12 cellular contexts compared by ENCODE assay signal in genomic region chr10:12719365-12719764, GRCh38.
DNase-seq lines count a peak whose midpoint lies in the region; ATAC-seq and TF ChIP-seq lines count a peak whose summit lies in the region.
"Had no signal": no experiment of that assay in that cellular context is flagged by ENCODE, and none has a peak within 500 bp of the region (broad histone marks: within the 10 kb centered on the region; RNA-seq: fewer than 3 reads in every experiment).

No MANE protein-coding gene starts in this region.

- peak overlapping the region; percentile 82 for H3K27ac Mint-ChIP-seq in activated CD4-positive, alpha-beta memory T cell treated with anti-CD3 and anti-CD28 coated beads for 36 hours
- no peak overlapping the region for H3K27ac Mint-ChIP-seq in activated CD4-positive, alpha-beta memory T cell treated with anti-CD3 and anti-CD28 coated beads, Interleukin-2, amount 10 ng/mL, durations not matched to agents 7 days and 5 days
- peak overlapping the region; percentile 77 for H3K27ac Mint-ChIP-seq in activated T-helper 17 cell treated with anti-CD3 and anti-CD28 coated beads, Interleukin-2, amount 50 U/mL, for 72 hours
- H3K27ac Mint-ChIP-seq in naive thymus-derived CD8-positive, alpha-beta T cell, result no peak overlapping the region

- peak; percentile 65 for DNase-seq in activated CD4-positive, alpha-beta memory T cell treated with anti-CD3 and anti-CD28 coated beads for 36 hours
- no peak for DNase-seq in activated CD4-positive, alpha-beta memory T cell treated with anti-CD3 and anti-CD28 coated beads, Interleukin-2, amount 10 ng/mL, durations not matched to agents 7 days and 5 days
- DNase-seq in right cardiac atrium (peak; percentile 49 to 79 (median 65)), suprapubic skin (ENCODE audit: low spot score in 2 of 2) (no peak), ovary (no peak), superior temporal gyrus (ENCODE audit: extremely low spot score) (no peak)
- DNase-seq in naive thymus-derived CD8-positive, alpha-beta T cell, result no peak
- DNase-seq: activated gamma-delta T cell treated with Interleukin-2 at 50 U/mL for 16 hours; effector memory CD8-positive, alpha-beta T cell; NCI-H1092 had no signal

- no peak for TF ChIP-seq CTCF in suprapubic skin (IDR thresholded peaks at IDR 0.05)
- TF ChIP-seq CTCF in ovary (IDR thresholded peaks at IDR 0.05), result no peak

- H3K4me3 ChIP-seq in right cardiac atrium (ENCODE audit: low read length), result no peak overlapping the region
- no peak overlapping the region for H3K4me3 ChIP-seq in suprapubic skin
- no peak overlapping the region for H3K4me3 ChIP-seq in ovary
- H3K4me3 ChIP-seq: HAP-1 had no signal

- no peaks in the 10 kb centered on the region for H3K9me3 Mint-ChIP-seq in activated CD4-positive, alpha-beta memory T cell treated with anti-CD3 and anti-CD28 coated beads for 36 hours
- H3K9me3 Mint-ChIP-seq in activated CD4-positive, alpha-beta memory T cell treated with anti-CD3 and anti-CD28 coated beads, Interleukin-2, amount 10 ng/mL, durations not matched to agents 7 days and 5 days, result peaks cover 2% of the 10 kb centered on the region
- no peaks in the 10 kb centered on the region for H3K9me3 Mint-ChIP-seq in activated T-helper 17 cell treated with anti-CD3 and anti-CD28 coated beads, Interleukin-2, amount 50 U/mL, for 72 hours
- H3K9me3 Mint-ChIP-seq in naive thymus-derived CD8-positive, alpha-beta T cell, result no peaks in the 10 kb centered on the region
- H3K9me3 Mint-ChIP-seq: effector memory CD8-positive, alpha-beta T cell had no signal

- H3K36me3 Mint-ChIP-seq in activated CD4-positive, alpha-beta memory T cell treated with anti-CD3 and anti-CD28 coated beads for 36 hours, result no peaks in the 10 kb centered on the region
- peaks cover 12% of the 10 kb centered on the region for H3K36me3 Mint-ChIP-seq in activated CD4-positive, alpha-beta memory T cell treated with anti-CD3 and anti-CD28 coated beads, Interleukin-2, amount 10 ng/mL, durations not matched to agents 7 days and 5 days (ENCODE audit: low read depth)
- H3K36me3 Mint-ChIP-seq in activated T-helper 17 cell treated with anti-CD3 and anti-CD28 coated beads, Interleukin-2, amount 50 U/mL, for 72 hours (ENCODE audit: low read depth), result no peaks in the 10 kb centered on the region
- peaks cover 0 to 9% (median 3%) of the 10 kb centered on the region in 3 donors for H3K36me3 Mint-ChIP-seq in naive thymus-derived CD8-positive, alpha-beta T cell

- TF ChIP-seq POLR2A in suprapubic skin (IDR thresholded peaks at IDR 0.05), result no peak
- no peak for TF ChIP-seq POLR2A in ovary (IDR thresholded peaks at IDR 0.05)

- POLR2A ChIA-PET in activated CD4-positive, alpha-beta memory T cell treated with anti-CD3 and anti-CD28 coated beads for 36 hours (lab: Charles Lee), result interaction anchor here (2.2 kb wide), 1 partner anchor 10 kb away, joined by 7 read pairs; no protein-coding TSS in a partner anchor
- POLR2A ChIA-PET in activated CD4-positive, alpha-beta memory T cell treated with anti-CD3 and anti-CD28 coated beads, Interleukin-2, amount 10 ng/mL, durations not matched to agents 7 days and 5 days (lab: Charles Lee), result no interaction called here
- POLR2A ChIA-PET in naive thymus-derived CD8-positive, alpha-beta T cell (lab: Charles Lee), result no interaction called here

- H3K4me1 ChIP-seq in right cardiac atrium (ENCODE audit: control insufficient read depth, insufficient read depth, low read length) (peaks cover 13% of the 10 kb centered on the region), suprapubic skin (peaks cover 29% of the 10 kb centered on the region), ovary (ENCODE audit: insufficient read depth) (no peaks in the 10 kb centered on the region)

- intact Hi-C loops in activated CD4-positive, alpha-beta memory T cell treated with anti-CD3 and anti-CD28 coated beads for 36 hours (cut with micrococcal nuclease), result no loop called here
- intact Hi-C loops in right cardiac atrium (cut with DNase I), result loop anchor here in 2 of 4 donors (5.0 to 10.0 kb wide), 3 partner anchors 183 to 355 kb away; no protein-coding TSS in a partner anchor
- intact Hi-C loops in ovary (cut with DNase I), result loop anchor here (5.0 to 10.0 kb wide), 4 partner anchors 183 to 455 kb away; no protein-coding TSS in a partner anchor

- H3K4me3 Mint-ChIP-seq in activated CD4-positive, alpha-beta memory T cell treated with anti-CD3 and anti-CD28 coated beads for 36 hours, result no peak overlapping the region
- no peak overlapping the region for H3K4me3 Mint-ChIP-seq in activated CD4-positive, alpha-beta memory T cell treated with anti-CD3 and anti-CD28 coated beads, Interleukin-2, amount 10 ng/mL, durations not matched to agents 7 days and 5 days
- peak overlapping the region; percentile 52 for H3K4me3 Mint-ChIP-seq in activated T-helper 17 cell treated with anti-CD3 and anti-CD28 coated beads, Interleukin-2, amount 50 U/mL, for 72 hours
- H3K4me3 Mint-ChIP-seq in naive thymus-derived CD8-positive, alpha-beta T cell, result no peak overlapping the region
- H3K4me3 Mint-ChIP-seq: effector memory CD8-positive, alpha-beta T cell had no signal

- peaks cover 40% of the 10 kb centered on the region for H3K4me1 Mint-ChIP-seq in activated CD4-positive, alpha-beta memory T cell treated with anti-CD3 and anti-CD28 coated beads for 36 hours (ENCODE audit: low read depth)
- H3K4me1 Mint-ChIP-seq in activated CD4-positive, alpha-beta memory T cell treated with anti-CD3 and anti-CD28 coated beads, Interleukin-2, amount 10 ng/mL, durations not matched to agents 7 days and 5 days, result peaks cover 20% of the 10 kb centered on the region
- peaks cover 15% of the 10 kb centered on the region for H3K4me1 Mint-ChIP-seq in activated T-helper 17 cell treated with anti-CD3 and anti-CD28 coated beads, Interleukin-2, amount 50 U/mL, for 72 hours
- peaks cover 4 to 15% (median 10%) of the 10 kb centered on the region in 4 donors for H3K4me1 Mint-ChIP-seq in naive thymus-derived CD8-positive, alpha-beta T cell

- no peak overlapping the region for H3K27ac ChIP-seq in right cardiac atrium (ENCODE audit: low read length)
- peak overlapping the region; percentile 55 for H3K27ac ChIP-seq in suprapubic skin
- H3K27ac ChIP-seq in ovary, result no peak overlapping the region

- TF ChIP-seq EP300 in suprapubic skin (IDR thresholded peaks at IDR 0.05), result no peak
- no peak for TF ChIP-seq EP300 in ovary (IDR thresholded peaks at IDR 0.05)

- H3K27me3 ChIP-seq in right cardiac atrium (ENCODE audit: control insufficient read depth, insufficient read depth) (no peaks in the 10 kb centered on the region), suprapubic skin (no peaks in the 10 kb centered on the region), ovary (no peaks in the 10 kb centered on the region)

- 73% methylated on average over 2 of the region's 2 CpGs for WGBS in right cardiac atrium
- WGBS in suprapubic skin, result 34% methylated on average over 2 of the region's 2 CpGs
- WGBS in ovary, 3 donors, result 87 to 91% (median 88%) methylated on average over 2 of the region's 2 CpGs

- CTCF ChIA-PET in activated CD4-positive, alpha-beta memory T cell treated with anti-CD3 and anti-CD28 coated beads for 36 hours (lab: Charles Lee), result interaction anchor here (1.1 to 2.7 kb wide), 3 partner anchors 8 to 61 kb away, joined by 3 to 15 read pairs (median 3); no protein-coding TSS in a partner anchor
- CTCF ChIA-PET in activated CD4-positive, alpha-beta memory T cell treated with anti-CD3 and anti-CD28 coated beads, Interleukin-2, amount 10 ng/mL, durations not matched to agents 7 days and 5 days (lab: Charles Lee), result no interaction called here

- peak; percentile 27 for ATAC-seq in activated T-helper 17 cell treated with anti-CD3 and anti-CD28 coated beads, Interleukin-2, amount 50 U/mL, for 72 hours (replicated peaks)
- peak; percentile 67 to 83 for ATAC-seq in right cardiac atrium
- ATAC-seq in naive thymus-derived CD8-positive, alpha-beta T cell, result no peak
- ATAC-seq: effector memory CD8-positive, alpha-beta T cell had no signal

- H3K27me3 Mint-ChIP-seq in activated CD4-positive, alpha-beta memory T cell treated with anti-CD3 and anti-CD28 coated beads for 36 hours, result no peaks in the 10 kb centered on the region
- no peaks in the 10 kb centered on the region for H3K27me3 Mint-ChIP-seq in activated CD4-positive, alpha-beta memory T cell treated with anti-CD3 and anti-CD28 coated beads, Interleukin-2, amount 10 ng/mL, durations not matched to agents 7 days and 5 days
- H3K27me3 Mint-ChIP-seq in activated T-helper 17 cell treated with anti-CD3 and anti-CD28 coated beads, Interleukin-2, amount 50 U/mL, for 72 hours, result no peaks in the 10 kb centered on the region
- no peaks in the 10 kb centered on the region for H3K27me3 Mint-ChIP-seq in naive thymus-derived CD8-positive, alpha-beta T cell
- H3K27me3 Mint-ChIP-seq: effector memory CD8-positive, alpha-beta T cell had no signal

- H3K9me3 ChIP-seq in right cardiac atrium (ENCODE audit: control insufficient read depth, low read length), result no peaks in the 10 kb centered on the region
- no peaks in the 10 kb centered on the region for H3K9me3 ChIP-seq in suprapubic skin
- H3K9me3 ChIP-seq in ovary, result no peaks in the 10 kb centered on the region
- H3K9me3 ChIP-seq: HAP-1 had no signal

- H3K36me3 ChIP-seq in suprapubic skin (no peaks in the 10 kb centered on the region), ovary (no peaks in the 10 kb centered on the region)
- H3K36me3 ChIP-seq: HAP-1 had no signal

Comparison
In these comparisons a context has a peak if more than half of its experiments do, and no peak if none do; other contexts are left out.
1. DNase-seq: peak in activated CD4-positive, alpha-beta memory T cell treated with anti-CD3 and anti-CD28 coated beads for 36 hours (single experiment) and right cardiac atrium (3 of 3); none in activated CD4-positive, alpha-beta memory T cell treated with anti-CD3 and anti-CD28 coated beads, Interleukin-2, amount 10 ng/mL, durations not matched to agents 7 days and 5 days (single experiment), suprapubic skin (0 of 2), ovary (0 of 5), superior temporal gyrus (single experiment) and naive thymus-derived CD8-positive, alpha-beta T cell (0 of 10).
2. H3K27ac Mint-ChIP-seq: peak in activated CD4-positive, alpha-beta memory T cell treated with anti-CD3 and anti-CD28 coated beads for 36 hours (single experiment) and activated T-helper 17 cell treated with anti-CD3 and anti-CD28 coated beads, Interleukin-2, amount 50 U/mL, for 72 hours (single experiment); none in activated CD4-positive, alpha-beta memory T cell treated with anti-CD3 and anti-CD28 coated beads, Interleukin-2, amount 10 ng/mL, durations not matched to agents 7 days and 5 days (single experiment) and naive thymus-derived CD8-positive, alpha-beta T cell (0 of 10).
3. ATAC-seq: peak in activated T-helper 17 cell treated with anti-CD3 and anti-CD28 coated beads, Interleukin-2, amount 50 U/mL, for 72 hours (single experiment) and right cardiac atrium (2 of 2); none in naive thymus-derived CD8-positive, alpha-beta T cell (0 of 2).